ENCODE assay signal across 9 cellular contexts in genomic region chr19:1811472-1811894, GRCh38. TPM values are rescaled to one million over a fixed set of nuclear protein-coding genes. Genes with fewer than 3 reads are reported as not detected.
DNase-seq lines count a peak whose midpoint lies in the region; ATAC-seq and TF ChIP-seq lines count a peak whose summit lies in the region.
"Had no signal": no experiment of that assay in that cellular context is flagged by ENCODE, and none has a peak within 500 bp of the region (broad histone marks: within the 10 kb centered on the region; RNA-seq: fewer than 3 reads in every experiment).

No MANE protein-coding gene starts in this region.

- H4K5ac ChIP-seq in IMR-90 (ENCODE audit: low read depth, low read length) = peak overlapping the region; percentile 74

- no peak for TF ChIP-seq CTCF in IMR-90 (conservative IDR thresholded peaks at IDR 0.05; ENCODE audit: low read depth, low read length)
- TF ChIP-seq CTCF in activated CD8-positive, alpha-beta T cell treated with anti-CD3 and anti-CD28 coated beads for 36 hours (IDR thresholded peaks at IDR 0.05) = no peak
- TF ChIP-seq CTCF in omental fat pad (IDR thresholded peaks at IDR 0.05) = no peak
- TF ChIP-seq CTCF in transverse colon (IDR thresholded peaks at IDR 0.05) = no peak

- dilution Hi-C loops in IMR-90 (cut with HindIII; ENCODE audit: low sequenced_read_pairs, unreplicated experiment) = no loop called here

- in situ Hi-C loops in IMR-90 (cut with MboI; ENCODE audit: low sequenced_read_pairs) = no loop called here
- in situ Hi-C loops in transverse colon (cut with MboI; ENCODE audit: low pct_ligation_motif_present in 1 of 4, low pct_unique_long_range_greater_than_20kb in 1 of 4, low sequenced_read_pairs in 3 of 4) = loop anchor here in 1 of 4 donors (25.0 kb wide), 1 partner anchor 274 kb away; no protein-coding TSS in a partner anchor

- peak overlapping the region; percentile 70 for H2AK5ac ChIP-seq in IMR-90 (ENCODE audit: low read depth, low read length)

- ATAC-seq in IMR-90 (ENCODE audit: low read depth) (no peak), esophagus mucosa (peak; percentile 51), omental fat pad (ENCODE audit: low FRiP score) (no peak)
- ATAC-seq in activated CD8-positive, alpha-beta T cell treated with anti-CD3 and anti-CD28 coated beads for 36 hours = no peak

- peak overlapping the region; percentile 32; the same call in 1 of the 2 replicates for H2BK20ac ChIP-seq in IMR-90 (ENCODE audit: low read depth, low read length)

- peak overlapping the region; percentile 27 for H2BK5ac ChIP-seq in IMR-90 (ENCODE audit: low read depth, low read length, poor library complexity, severe bottlenecking)

- H4K8ac ChIP-seq in IMR-90 (ENCODE audit: low read depth in 2 of 2, low read length in 2 of 2) = peak overlapping the region; percentile 42 to 82

- H3K9me3 ChIP-seq in IMR-90 (ENCODE audit: control insufficient read depth, insufficient read depth, low read length) (no peaks in the 10 kb centered on the region), transverse colon (no peaks in the 10 kb centered on the region)

- H3K4me1 ChIP-seq in IMR-90 (ENCODE audit: control insufficient read depth, insufficient read depth, low read length) (peaks cover 8% of the 10 kb centered on the region), transverse colon (peaks cover 11 to 21% (median 16%) of the 10 kb centered on the region in 4 donors)

- H3K27me3 Mint-ChIP-seq in activated CD8-positive, alpha-beta T cell treated with anti-CD3 and anti-CD28 coated beads for 36 hours = no peaks in the 10 kb centered on the region

- intact Hi-C loops in IMR-90 (cut with micrococcal nuclease) = no loop called here
- intact Hi-C loops in activated CD8-positive, alpha-beta T cell treated with anti-CD3 and anti-CD28 coated beads for 36 hours (cut with micrococcal nuclease) = no loop called here
- intact Hi-C loops in transverse colon (cut with DNase I; ENCODE audit: low total_unique reads) = no loop called here

- peaks cover 15% of the 10 kb centered on the region for H3K36me3 ChIP-seq in IMR-90 (ENCODE audit: control insufficient read depth, insufficient read depth, low read length)
- peaks cover 0 to 9% (median 3%) of the 10 kb centered on the region in 4 donors for H3K36me3 ChIP-seq in transverse colon

- DNase-seq in AG20443 (ENCODE audit: low spot score) = peak; percentile 67
- peak; percentile 67 for DNase-seq in IMR-90
- DNase-seq in activated CD8-positive, alpha-beta T cell treated with anti-CD3 and anti-CD28 coated beads for 36 hours = peak; percentile 66
- DNase-seq in omental fat pad (ENCODE audit: low spot score) = peak; percentile 63
- DNase-seq in transverse colon = peak; percentile 82
- no peak for DNase-seq in pons (ENCODE audit: low spot score)
- DNase-seq in inferior parietal cortex (ENCODE audit: extremely low spot score) = no peak

- H3K14ac ChIP-seq in IMR-90 (replicated peaks; ENCODE audit: low read depth, low read length) = peak overlapping the region; percentile 89

- peak overlapping the region; percentile 68; the same call in 1 of the 2 replicates for H4K91ac ChIP-seq in IMR-90 (ENCODE audit: insufficient read depth, low read depth, low read length)

- POLR2A ChIA-PET in IMR-90 (lab: Charles Lee; ENCODE audit: unreplicated experiment) = interaction anchor here (0.5 to 0.7 kb wide), 2 partner anchors 12 to 213 kb away, joined by 9 to 10 read pairs; no protein-coding TSS in a partner anchor
- POLR2A ChIA-PET in activated CD8-positive, alpha-beta T cell treated with anti-CD3 and anti-CD28 coated beads for 36 hours (lab: Charles Lee) = interaction anchor here (1.0 kb wide), 1 partner anchor 10 kb away, joined by 7 read pairs; no protein-coding TSS in a partner anchor

- peak overlapping the region; percentile 63 for H3K4me3 Mint-ChIP-seq in activated CD8-positive, alpha-beta T cell treated with anti-CD3 and anti-CD28 coated beads for 36 hours

- peak overlapping the region; percentile 98 for H2AK9ac ChIP-seq in IMR-90 (replicated peaks; ENCODE audit: low read depth, low read length, poor library complexity)

- H3K4me2 ChIP-seq in IMR-90 (ENCODE audit: low read depth, low read length) = peak overlapping the region; percentile 82

- WGBS in IMR-90 (ENCODE audit: extremely low coverage in 2 of 2, insufficient read length in 1 of 2), 2 experiments = 44% methylated on average over 8 of the region's 13 CpGs; no CpG with 5 or more reads in 1 of the 2 experiments
- WGBS in transverse colon (ENCODE audit: low coverage in 1 of 2), 2 donors = 20% methylated on average over 13 of the region's 13 CpGs; no CpG with 5 or more reads in 1 of the 2 donors

- H3K9me1 ChIP-seq in IMR-90 (ENCODE audit: insufficient read depth, low read length) = peaks cover 4% of the 10 kb centered on the region; the same call in 1 of the 2 replicates

- H3K9me3 Mint-ChIP-seq in activated CD8-positive, alpha-beta T cell treated with anti-CD3 and anti-CD28 coated beads for 36 hours = no peaks in the 10 kb centered on the region

- H2BK120ac ChIP-seq in IMR-90 (ENCODE audit: low read depth, low read length) = peak overlapping the region; percentile 19; the same call in 1 of the 2 replicates

- H3K56ac ChIP-seq in IMR-90 (ENCODE audit: extremely low read depth, insufficient read depth, low read length) = 0 out of 2 replicates have a peak overlapping the region, but pooled peaks have one; percentile 28

- peak overlapping the region; percentile 77 for H3K9ac ChIP-seq in IMR-90 (ENCODE audit: low read depth, low read length)

- H3K4me3 ChIP-seq in IMR-90 (ENCODE audit: insufficient read depth, low read depth, low read length) (peak overlapping the region; percentile 79), transverse colon (peak overlapping the region in 3 of 4 donors; percentile 42 to 65 (median 49))

- peak overlapping the region; percentile 92 for H3K23ac ChIP-seq in IMR-90 (ENCODE audit: low read depth, low read length)

- peaks cover 3% of the 10 kb centered on the region for H3K36me3 Mint-ChIP-seq in activated CD8-positive, alpha-beta T cell treated with anti-CD3 and anti-CD28 coated beads for 36 hours (ENCODE audit: low read depth)

- no peaks in the 10 kb centered on the region for H3K27me3 ChIP-seq in IMR-90 (ENCODE audit: control insufficient read depth, insufficient read depth, low read length)
- no peaks in the 10 kb centered on the region for H3K27me3 ChIP-seq in transverse colon

- H3K27ac ChIP-seq in IMR-90 (ENCODE audit: insufficient read depth, low read length) (peak overlapping the region; percentile 54; the same call in 1 of the 2 replicates), transverse colon (peak overlapping the region; percentile 60 to 86 (median 76))

- TF ChIP-seq EP300 in transverse colon (IDR thresholded peaks at IDR 0.05; ENCODE audit: low read depth) = no peak

- H4K20me1 ChIP-seq in IMR-90 (ENCODE audit: insufficient read depth, low read length) = no peaks in the 10 kb centered on the region; the same call in 1 of the 2 replicates

- no peak for TF ChIP-seq RAD21 in IMR-90 (IDR thresholded peaks at IDR 0.05; ENCODE audit: low read length)

- peak overlapping the region; percentile 74; the same call in 1 of the 3 replicates for H2BK15ac ChIP-seq in IMR-90 (ENCODE audit: low read depth, low read length)

- H3K4ac ChIP-seq in IMR-90 (ENCODE audit: low read depth, low read length) = peak overlapping the region; percentile 78

- TF ChIP-seq POLR2A in IMR-90 (IDR thresholded peaks at IDR 0.05; ENCODE audit: low read depth, low read length) = no peak
- no peak for TF ChIP-seq POLR2A in transverse colon (IDR thresholded peaks at IDR 0.05)

- H3K18ac ChIP-seq in IMR-90 (ENCODE audit: low read depth, low read length) = peak overlapping the region; percentile 53; the same call in 1 of the 2 replicates

- peaks cover 15% of the 10 kb centered on the region for H3K4me1 Mint-ChIP-seq in activated CD8-positive, alpha-beta T cell treated with anti-CD3 and anti-CD28 coated beads for 36 hours (ENCODE audit: low read depth)

- BruUV-seq in IMR-90 (replicated peaks; lab: Mats Ljungman, UMichigan) = no TSS peak

- peak overlapping the region; percentile 37 for H3K27ac Mint-ChIP-seq in activated CD8-positive, alpha-beta T cell treated with anti-CD3 and anti-CD28 coated beads for 36 hours

- H2AFZ ChIP-seq in IMR-90 (replicated peaks; ENCODE audit: low read length, poor library complexity) = peak overlapping the region; percentile 94

- H3K79me1 ChIP-seq in IMR-90 (ENCODE audit: low read depth in 1 of 2, low read length in 2 of 2) = peaks cover 0 to 9% of the 10 kb centered on the region in 2 experiments; a peak in 2 of 4 replicates

- CTCF ChIA-PET in IMR-90 (lab: Yijun Ruan, JAX) = interaction anchor here (0.6 kb wide), 1 partner anchor 348 kb away, joined by 6 read pairs; no protein-coding TSS in a partner anchor
- CTCF ChIA-PET in activated CD8-positive, alpha-beta T cell treated with anti-CD3 and anti-CD28 coated beads for 36 hours (lab: Charles Lee) = interaction anchor here (1.1 to 1.6 kb wide), 2 partner anchors 15 to 26 kb away, joined by 3 to 6 read pairs; no protein-coding TSS in a partner anchor

RNA-seq across cellular contexts. Expression of gene ATP8B3, which starts 0.6 kb away (rescaled TPM):
- 1.4 and 1.6 TPM in 2 replicates for total RNA-seq in IMR-90 (2012; rRNA removed)
- polyA plus RNA-seq in IMR-90 (2012; rRNA removed) = 8.1 and 9.0 TPM in 2 replicates
- 3.2 and 5.2 TPM in 2 replicates for polyA plus RNA-seq in IMR-90 (2012; cell fraction: cytosol; rRNA removed)
- polyA plus RNA-seq in IMR-90 (2012; cell fraction: nucleus; rRNA removed; ENCODE audit: low replicate concordance) = 28.0 and 38.9 TPM in 2 replicates
- total RNA-seq in activated CD8-positive, alpha-beta T cell treated with anti-CD3 and anti-CD28 coated beads for 36 hours = 1 to 10 TPM; 5.8 to 8.2 TPM
- 1.8 TPM for total RNA-seq in esophagus mucosa
- 1 to 10 TPM in 3 of 4 donors, under 1 TPM in 1; 0.88 to 2.4 (median 1.9) TPM for total RNA-seq in omental fat pad
- total RNA-seq in transverse colon = under 1 TPM in 2 of 4 donors, not detected in 2; 0.27 to 0.75 TPM

RNA-seq across cellular contexts. Expression of gene REXO1, which starts 36.8 kb away (rescaled TPM):
- 1.4 and 2.5 TPM in 2 replicates for total RNA-seq in IMR-90 (2012; rRNA removed)
- polyA plus RNA-seq in IMR-90 (2012; rRNA removed) = 39.2 and 63.7 TPM in 2 replicates
- 13.1 and 26.8 TPM in 2 replicates for polyA plus RNA-seq in IMR-90 (2012; cell fraction: cytosol; rRNA removed)
- 185 and 1,091 TPM in 2 replicates for polyA plus RNA-seq in IMR-90 (2012; cell fraction: nucleus; rRNA removed; ENCODE audit: low replicate concordance)
- 10 to 100 TPM; 43.4 to 46.8 TPM for total RNA-seq in activated CD8-positive, alpha-beta T cell treated with anti-CD3 and anti-CD28 coated beads for 36 hours
- total RNA-seq in esophagus mucosa = 16.9 TPM
- total RNA-seq in omental fat pad = 10 to 100 TPM; 17.0 to 31.3 (median 19.6) TPM
- total RNA-seq in transverse colon = 10 to 100 TPM; 36.0 to 95.0 (median 56.3) TPM

RNA-seq across cellular contexts. Expression of gene KLF16, which starts 51.9 kb away (rescaled TPM):
- total RNA-seq in IMR-90 (2012; rRNA removed) (0.90 and 1.7 TPM in 2 replicates), esophagus mucosa (23.4 TPM), omental fat pad (10 to 100 TPM in 1 of 4 donors, 1 to 10 TPM in 3; 4.0 to 19.5 (median 6.7) TPM), transverse colon (10 to 100 TPM in 3 of 4 donors, 1 to 10 TPM in 1; 9.0 to 18.3 (median 11.6) TPM)
- 13.1 and 31.4 TPM in 2 replicates for polyA plus RNA-seq in IMR-90 (2012; rRNA removed)
- polyA plus RNA-seq in IMR-90 (2012; cell fraction: cytosol; rRNA removed) = 14.5 and 19.8 TPM in 2 replicates
- polyA plus RNA-seq in IMR-90 (2012; cell fraction: nucleus; rRNA removed; ENCODE audit: low replicate concordance) = 18.0 and 29.0 TPM in 2 replicates
- 10 to 100 TPM; 25.6 to 27.7 TPM for total RNA-seq in activated CD8-positive, alpha-beta T cell treated with anti-CD3 and anti-CD28 coated beads for 36 hours

RNA-seq across cellular contexts. Expression of gene ONECUT3, which starts 58.2 kb away (rescaled TPM):
- total RNA-seq in IMR-90 (2012; rRNA removed) (not detected in 2 replicates), esophagus mucosa (not detected), omental fat pad (not detected), transverse colon (not detected)
- not detected in 2 replicates for polyA plus RNA-seq in IMR-90 (2012; rRNA removed)
- not detected in 2 replicates for polyA plus RNA-seq in IMR-90 (2012; cell fraction: cytosol; rRNA removed)
- not detected in 2 replicates for polyA plus RNA-seq in IMR-90 (2012; cell fraction: nucleus; rRNA removed; ENCODE audit: low replicate concordance)
- not detected for total RNA-seq in activated CD8-positive, alpha-beta T cell treated with anti-CD3 and anti-CD28 coated beads for 36 hours
- total RNA-seq: pulmonary artery endothelial cell had no signal

Comparison
In these comparisons a context has a peak if more than half of its experiments do, and no peak if none do; other contexts are left out.
1. DNase-seq: peak in AG20443 (single experiment), IMR-90 (single experiment), activated CD8-positive, alpha-beta T cell treated with anti-CD3 and anti-CD28 coated beads for 36 hours (single experiment), omental fat pad (single experiment) and transverse colon (single experiment); none in pons (single experiment) and inferior parietal cortex (single experiment).